In the genomic region with DNA sequence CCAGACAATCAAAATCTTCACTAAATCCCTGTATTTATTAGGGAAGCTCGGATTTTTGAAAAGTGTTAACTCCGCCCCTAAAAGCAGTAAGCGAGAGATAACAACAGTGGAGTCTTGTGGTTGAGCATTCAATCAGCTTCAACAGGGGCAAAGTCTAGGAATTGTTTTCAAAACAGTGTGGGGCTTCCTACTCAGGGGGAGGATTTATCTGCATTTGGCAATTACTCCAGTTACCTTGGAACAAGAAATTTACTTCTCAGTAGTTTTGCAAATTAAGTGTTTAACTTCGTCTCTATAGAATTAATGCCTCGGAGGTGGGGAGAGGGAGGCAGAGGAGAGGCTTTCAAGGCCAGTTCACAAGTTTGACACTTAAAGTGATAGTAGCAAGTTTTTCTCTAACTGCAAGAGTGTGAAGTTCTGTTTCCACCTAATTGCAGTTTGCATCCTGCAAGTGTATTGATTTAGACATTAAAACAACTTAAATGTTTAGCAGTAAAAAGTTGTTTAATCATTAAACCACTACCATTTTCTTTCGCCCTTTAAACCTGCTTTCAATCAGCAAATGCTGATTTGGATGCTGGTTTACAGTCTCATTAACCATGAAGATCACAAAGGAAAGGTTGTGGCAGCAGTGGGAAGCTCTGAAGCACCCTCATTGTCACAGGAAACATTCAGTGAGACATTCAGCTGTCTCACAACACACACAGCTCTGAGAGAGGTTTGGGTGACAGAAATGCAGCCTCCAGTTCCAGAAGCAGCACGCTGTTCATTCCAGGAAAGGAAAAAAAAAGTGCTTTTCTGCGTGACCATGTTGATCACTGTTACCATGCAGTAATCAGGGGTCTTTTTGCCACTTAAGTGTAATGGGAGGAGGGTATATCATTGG, we compare ENCODE assay signal across 1 cellular context.
TF ChIP-seq lines count a peak whose summit lies in the region.

No MANE protein-coding gene starts in this region.

TF ChIP-seq in HepG2, 621 proteins besides CTCF, POLR2A, EP300 and RAD21 (continued from another document and continues in another):
- TF ChIP-seq, protein P1, sequence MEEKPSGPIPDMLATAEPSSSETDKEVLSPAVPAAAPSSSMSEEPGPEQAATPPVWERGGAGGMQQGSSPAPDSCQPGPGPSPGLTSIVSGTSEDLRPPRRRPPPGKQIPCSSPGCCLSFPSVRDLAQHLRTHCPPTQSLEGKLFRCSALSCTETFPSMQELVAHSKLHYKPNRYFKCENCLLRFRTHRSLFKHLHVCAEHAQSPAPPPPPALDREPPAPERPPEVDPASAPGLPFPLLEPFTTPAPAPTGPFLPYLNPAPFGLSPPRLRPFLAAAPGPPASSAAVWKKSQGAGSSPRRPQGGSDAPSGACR (CRISPR knock-in tag; IDR thresholded peaks at IDR 0.05): no peak
- TF ChIP-seq CEBPG (CRISPR knock-in tag; IDR thresholded peaks at IDR 0.05) (peak; percentile 53), NFIC (IDR thresholded peaks at IDR 0.05; ENCODE audit: low read length) (peak; percentile 44; the same call in 1 of the 2 replicates), YEATS4 (CRISPR knock-in tag; IDR thresholded peaks at IDR 0.05; ENCODE audit: borderline replicate concordance) (peak; percentile 57; the same call in 1 of the 2 replicates), NCOA1 (CRISPR knock-in tag; IDR thresholded peaks at IDR 0.05) (no peak), PPARG (CRISPR knock-in tag; conservative IDR thresholded peaks at IDR 0.05) (no peak), SNAPC2 (CRISPR knock-in tag; IDR thresholded peaks at IDR 0.05) (no peak), HCFC1 (IDR thresholded peaks at IDR 0.05; ENCODE audit: low read depth, low read length) (no peak), PHF5A (CRISPR knock-in tag; IDR thresholded peaks at IDR 0.05; ENCODE audit: low read depth, unreplicated experiment) (no peak), FLYWCH1 (CRISPR knock-in tag; IDR thresholded peaks at IDR 0.05) (no peak), HMG20A (CRISPR knock-in tag; IDR thresholded peaks at IDR 0.05; ENCODE audit: borderline replicate concordance) (peak; percentile 50; the same call in 1 of the 2 replicates), ZNF781 (CRISPR knock-in tag; IDR thresholded peaks at IDR 0.05; ENCODE audit: borderline replicate concordance, not compliant biosample characterization) (no peak), GLI4 (CRISPR knock-in tag; IDR thresholded peaks at IDR 0.05; ENCODE audit: borderline replicate concordance) (0 out of 2 replicates have a peak, but pooled peaks have one; percentile 43), MEF2D (CRISPR knock-in tag; IDR thresholded peaks at IDR 0.05) (no peak; the same call in 1 of the 2 replicates), KLF9 (CRISPR knock-in tag; IDR thresholded peaks at IDR 0.05; ENCODE audit: low read depth) (no peak), ZNF17 (CRISPR knock-in tag; IDR thresholded peaks at IDR 0.05) (no peak), EEA1 (CRISPR knock-in tag; IDR thresholded peaks at IDR 0.05; ENCODE audit: borderline replicate concordance) (no peak), RAD51 (IDR thresholded peaks at IDR 0.05; ENCODE audit: borderline replicate concordance) (no peak), ZNF264 (CRISPR knock-in tag; IDR thresholded peaks at IDR 0.05) (0 out of 2 replicates have a peak, but pooled peaks have one; percentile 37), CREM (IDR thresholded peaks at IDR 0.05) (peak; percentile 40; the same call in 1 of the 2 replicates), CREM (CRISPR knock-in tag; IDR thresholded peaks at IDR 0.05) (no peak), ZNF652 (CRISPR knock-in tag; IDR thresholded peaks at IDR 0.05; ENCODE audit: borderline replicate concordance, low read depth) (peak; percentile 28; the same call in 1 of the 2 replicates), HOXA7 (CRISPR knock-in tag; IDR thresholded peaks at IDR 0.05) (no peak), KLF15 (CRISPR knock-in tag; IDR thresholded peaks at IDR 0.05; ENCODE audit: borderline replicate concordance) (no peak)
- TF ChIP-seq, protein P2, sequence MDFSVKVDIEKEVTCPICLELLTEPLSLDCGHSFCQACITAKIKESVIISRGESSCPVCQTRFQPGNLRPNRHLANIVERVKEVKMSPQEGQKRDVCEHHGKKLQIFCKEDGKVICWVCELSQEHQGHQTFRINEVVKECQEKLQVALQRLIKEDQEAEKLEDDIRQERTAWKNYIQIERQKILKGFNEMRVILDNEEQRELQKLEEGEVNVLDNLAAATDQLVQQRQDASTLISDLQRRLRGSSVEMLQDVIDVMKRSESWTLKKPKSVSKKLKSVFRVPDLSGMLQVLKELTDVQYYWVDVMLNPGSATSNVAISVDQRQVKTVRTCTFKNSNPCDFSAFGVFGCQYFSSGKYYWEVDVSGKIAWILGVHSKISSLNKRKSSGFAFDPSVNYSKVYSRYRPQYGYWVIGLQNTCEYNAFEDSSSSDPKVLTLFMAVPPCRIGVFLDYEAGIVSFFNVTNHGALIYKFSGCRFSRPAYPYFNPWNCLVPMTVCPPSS (IDR thresholded peaks at IDR 0.05): no peak
- TF ChIP-seq, protein P3, sequence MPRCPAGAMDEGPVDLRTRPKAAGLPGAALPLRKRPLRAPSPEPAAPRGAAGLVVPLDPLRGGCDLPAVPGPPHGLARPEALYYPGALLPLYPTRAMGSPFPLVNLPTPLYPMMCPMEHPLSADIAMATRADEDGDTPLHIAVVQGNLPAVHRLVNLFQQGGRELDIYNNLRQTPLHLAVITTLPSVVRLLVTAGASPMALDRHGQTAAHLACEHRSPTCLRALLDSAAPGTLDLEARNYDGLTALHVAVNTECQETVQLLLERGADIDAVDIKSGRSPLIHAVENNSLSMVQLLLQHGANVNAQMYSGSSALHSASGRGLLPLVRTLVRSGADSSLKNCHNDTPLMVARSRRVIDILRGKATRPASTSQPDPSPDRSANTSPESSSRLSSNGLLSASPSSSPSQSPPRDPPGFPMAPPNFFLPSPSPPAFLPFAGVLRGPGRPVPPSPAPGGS (CRISPR knock-in tag; IDR thresholded peaks at IDR 0.05): 0 out of 2 replicates have a peak, but pooled peaks have one; percentile 26
- TF ChIP-seq, protein P4, sequence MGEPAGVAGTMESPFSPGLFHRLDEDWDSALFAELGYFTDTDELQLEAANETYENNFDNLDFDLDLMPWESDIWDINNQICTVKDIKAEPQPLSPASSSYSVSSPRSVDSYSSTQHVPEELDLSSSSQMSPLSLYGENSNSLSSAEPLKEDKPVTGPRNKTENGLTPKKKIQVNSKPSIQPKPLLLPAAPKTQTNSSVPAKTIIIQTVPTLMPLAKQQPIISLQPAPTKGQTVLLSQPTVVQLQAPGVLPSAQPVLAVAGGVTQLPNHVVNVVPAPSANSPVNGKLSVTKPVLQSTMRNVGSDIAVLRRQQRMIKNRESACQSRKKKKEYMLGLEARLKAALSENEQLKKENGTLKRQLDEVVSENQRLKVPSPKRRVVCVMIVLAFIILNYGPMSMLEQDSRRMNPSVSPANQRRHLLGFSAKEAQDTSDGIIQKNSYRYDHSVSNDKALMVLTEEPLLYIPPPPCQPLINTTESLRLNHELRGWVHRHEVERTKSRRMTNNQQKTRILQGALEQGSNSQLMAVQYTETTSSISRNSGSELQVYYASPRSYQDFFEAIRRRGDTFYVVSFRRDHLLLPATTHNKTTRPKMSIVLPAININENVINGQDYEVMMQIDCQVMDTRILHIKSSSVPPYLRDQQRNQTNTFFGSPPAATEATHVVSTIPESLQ (CRISPR knock-in tag; conservative IDR thresholded peaks at IDR 0.05): no peak
- TF ChIP-seq, protein P5, sequence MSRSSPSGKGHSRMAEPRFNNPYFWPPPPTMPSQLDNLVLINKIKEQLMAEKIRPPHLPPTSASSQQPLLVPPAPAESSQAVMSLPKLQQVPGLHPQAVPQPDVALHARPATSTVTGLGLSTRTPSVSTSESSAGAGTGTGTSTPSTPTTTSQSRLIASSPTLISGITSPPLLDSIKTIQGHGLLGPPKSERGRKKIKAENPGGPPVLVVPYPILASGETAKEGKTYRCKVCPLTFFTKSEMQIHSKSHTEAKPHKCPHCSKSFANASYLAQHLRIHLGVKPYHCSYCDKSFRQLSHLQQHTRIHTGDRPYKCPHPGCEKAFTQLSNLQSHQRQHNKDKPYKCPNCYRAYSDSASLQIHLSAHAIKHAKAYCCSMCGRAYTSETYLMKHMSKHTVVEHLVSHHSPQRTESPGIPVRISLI (CRISPR knock-in tag; IDR thresholded peaks at IDR 0.05; ENCODE audit: borderline replicate concordance): peak; percentile 45; the same call in 1 of the 2 replicates
- TF ChIP-seq, protein P6, sequence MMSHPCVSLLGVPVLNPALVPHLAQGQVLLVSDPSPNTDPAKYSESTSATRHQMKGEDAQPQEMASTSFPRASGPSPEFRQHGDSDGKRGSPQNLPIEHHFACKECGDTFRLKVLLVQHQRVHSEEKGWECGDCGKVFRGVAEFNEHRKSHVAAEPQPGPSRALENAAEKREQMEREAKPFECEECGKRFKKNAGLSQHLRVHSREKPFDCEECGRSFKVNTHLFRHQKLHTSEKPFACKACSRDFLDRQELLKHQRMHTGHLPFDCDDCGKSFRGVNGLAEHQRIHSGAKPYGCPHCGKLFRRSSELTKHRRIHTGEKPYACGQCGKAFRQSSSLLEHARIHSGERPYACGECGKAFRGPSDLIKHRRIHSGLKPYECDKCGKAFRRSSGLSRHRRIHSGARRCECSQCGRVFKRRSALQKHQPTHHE (CRISPR knock-in tag; IDR thresholded peaks at IDR 0.05; ENCODE audit: borderline replicate concordance): no peak
- TF ChIP-seq, protein P7, sequence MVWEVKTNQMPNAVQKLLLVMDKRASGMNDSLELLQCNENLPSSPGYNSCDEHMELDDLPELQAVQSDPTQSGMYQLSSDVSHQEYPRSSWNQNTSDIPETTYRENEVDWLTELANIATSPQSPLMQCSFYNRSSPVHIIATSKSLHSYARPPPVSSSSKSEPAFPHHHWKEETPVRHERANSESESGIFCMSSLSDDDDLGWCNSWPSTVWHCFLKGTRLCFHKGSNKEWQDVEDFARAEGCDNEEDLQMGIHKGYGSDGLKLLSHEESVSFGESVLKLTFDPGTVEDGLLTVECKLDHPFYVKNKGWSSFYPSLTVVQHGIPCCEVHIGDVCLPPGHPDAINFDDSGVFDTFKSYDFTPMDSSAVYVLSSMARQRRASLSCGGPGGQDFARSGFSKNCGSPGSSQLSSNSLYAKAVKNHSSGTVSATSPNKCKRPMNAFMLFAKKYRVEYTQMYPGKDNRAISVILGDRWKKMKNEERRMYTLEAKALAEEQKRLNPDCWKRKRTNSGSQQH (CRISPR knock-in tag; IDR thresholded peaks at IDR 0.05; ENCODE audit: low read depth): no peak
- TF ChIP-seq, protein P8, sequence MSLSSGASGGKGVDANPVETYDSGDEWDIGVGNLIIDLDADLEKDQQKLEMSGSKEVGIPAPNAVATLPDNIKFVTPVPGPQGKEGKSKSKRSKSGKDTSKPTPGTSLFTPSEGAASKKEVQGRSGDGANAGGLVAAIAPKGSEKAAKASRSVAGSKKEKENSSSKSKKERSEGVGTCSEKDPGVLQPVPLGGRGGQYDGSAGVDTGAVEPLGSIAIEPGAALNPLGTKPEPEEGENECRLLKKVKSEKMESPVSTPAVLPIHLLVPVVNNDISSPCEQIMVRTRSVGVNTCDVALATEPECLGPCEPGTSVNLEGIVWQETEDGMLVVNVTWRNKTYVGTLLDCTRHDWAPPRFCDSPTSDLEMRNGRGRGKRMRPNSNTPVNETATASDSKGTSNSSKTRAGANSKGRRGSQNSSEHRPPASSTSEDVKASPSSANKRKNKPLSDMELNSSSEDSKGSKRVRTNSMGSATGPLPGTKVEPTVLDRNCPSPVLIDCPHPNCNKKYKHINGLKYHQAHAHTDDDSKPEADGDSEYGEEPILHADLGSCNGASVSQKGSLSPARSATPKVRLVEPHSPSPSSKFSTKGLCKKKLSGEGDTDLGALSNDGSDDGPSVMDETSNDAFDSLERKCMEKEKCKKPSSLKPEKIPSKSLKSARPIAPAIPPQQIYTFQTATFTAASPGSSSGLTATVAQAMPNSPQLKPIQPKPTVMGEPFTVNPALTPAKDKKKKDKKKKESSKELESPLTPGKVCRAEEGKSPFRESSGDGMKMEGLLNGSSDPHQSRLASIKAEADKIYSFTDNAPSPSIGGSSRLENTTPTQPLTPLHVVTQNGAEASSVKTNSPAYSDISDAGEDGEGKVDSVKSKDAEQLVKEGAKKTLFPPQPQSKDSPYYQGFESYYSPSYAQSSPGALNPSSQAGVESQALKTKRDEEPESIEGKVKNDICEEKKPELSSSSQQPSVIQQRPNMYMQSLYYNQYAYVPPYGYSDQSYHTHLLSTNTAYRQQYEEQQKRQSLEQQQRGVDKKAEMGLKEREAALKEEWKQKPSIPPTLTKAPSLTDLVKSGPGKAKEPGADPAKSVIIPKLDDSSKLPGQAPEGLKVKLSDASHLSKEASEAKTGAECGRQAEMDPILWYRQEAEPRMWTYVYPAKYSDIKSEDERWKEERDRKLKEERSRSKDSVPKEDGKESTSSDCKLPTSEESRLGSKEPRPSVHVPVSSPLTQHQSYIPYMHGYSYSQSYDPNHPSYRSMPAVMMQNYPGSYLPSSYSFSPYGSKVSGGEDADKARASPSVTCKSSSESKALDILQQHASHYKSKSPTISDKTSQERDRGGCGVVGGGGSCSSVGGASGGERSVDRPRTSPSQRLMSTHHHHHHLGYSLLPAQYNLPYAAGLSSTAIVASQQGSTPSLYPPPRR (CRISPR knock-in tag; IDR thresholded peaks at IDR 0.05; ENCODE audit: borderline replicate concordance): no peak
- TF ChIP-seq, protein P9, sequence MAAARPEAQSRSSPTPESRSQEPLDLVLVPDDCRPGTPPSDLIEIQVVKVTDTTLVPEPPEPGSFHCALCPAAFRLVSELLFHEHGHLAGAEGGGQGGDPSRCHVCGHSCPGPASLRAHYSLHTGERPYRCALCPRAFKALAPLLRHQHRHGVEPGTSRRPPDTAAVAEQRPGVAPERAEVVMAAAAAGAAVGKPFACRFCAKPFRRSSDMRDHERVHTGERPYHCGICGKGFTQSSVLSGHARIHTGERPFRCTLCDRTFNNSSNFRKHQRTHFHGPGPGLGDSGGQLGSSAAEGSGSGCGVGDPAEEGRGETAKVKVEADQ (CRISPR knock-in tag; IDR thresholded peaks at IDR 0.05; ENCODE audit: borderline replicate concordance): no peak
- TF ChIP-seq, protein P10, sequence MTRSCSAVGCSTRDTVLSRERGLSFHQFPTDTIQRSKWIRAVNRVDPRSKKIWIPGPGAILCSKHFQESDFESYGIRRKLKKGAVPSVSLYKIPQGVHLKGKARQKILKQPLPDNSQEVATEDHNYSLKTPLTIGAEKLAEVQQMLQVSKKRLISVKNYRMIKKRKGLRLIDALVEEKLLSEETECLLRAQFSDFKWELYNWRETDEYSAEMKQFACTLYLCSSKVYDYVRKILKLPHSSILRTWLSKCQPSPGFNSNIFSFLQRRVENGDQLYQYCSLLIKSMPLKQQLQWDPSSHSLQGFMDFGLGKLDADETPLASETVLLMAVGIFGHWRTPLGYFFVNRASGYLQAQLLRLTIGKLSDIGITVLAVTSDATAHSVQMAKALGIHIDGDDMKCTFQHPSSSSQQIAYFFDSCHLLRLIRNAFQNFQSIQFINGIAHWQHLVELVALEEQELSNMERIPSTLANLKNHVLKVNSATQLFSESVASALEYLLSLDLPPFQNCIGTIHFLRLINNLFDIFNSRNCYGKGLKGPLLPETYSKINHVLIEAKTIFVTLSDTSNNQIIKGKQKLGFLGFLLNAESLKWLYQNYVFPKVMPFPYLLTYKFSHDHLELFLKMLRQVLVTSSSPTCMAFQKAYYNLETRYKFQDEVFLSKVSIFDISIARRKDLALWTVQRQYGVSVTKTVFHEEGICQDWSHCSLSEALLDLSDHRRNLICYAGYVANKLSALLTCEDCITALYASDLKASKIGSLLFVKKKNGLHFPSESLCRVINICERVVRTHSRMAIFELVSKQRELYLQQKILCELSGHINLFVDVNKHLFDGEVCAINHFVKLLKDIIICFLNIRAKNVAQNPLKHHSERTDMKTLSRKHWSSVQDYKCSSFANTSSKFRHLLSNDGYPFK (CRISPR knock-in tag; IDR thresholded peaks at IDR 0.05; ENCODE audit: borderline replicate concordance): no peak
